15 cellular contexts compared by ENCODE assay signal in genomic region chr11:69913591-69914285, GRCh38.
DNase-seq lines count a peak whose midpoint lies in the region; ATAC-seq, FAIRE-seq and TF ChIP-seq lines count a peak whose summit lies in the region.
"Had no signal": no experiment of that assay in that cellular context is flagged by ENCODE, and none has a peak within 500 bp of the region (broad histone marks: within the 10 kb centered on the region; RNA-seq: fewer than 3 reads in every experiment).

No MANE protein-coding gene starts in this region.

- TF ChIP-seq CTCF in right lobe of liver (IDR thresholded peaks at IDR 0.05) (no peak), HepG2 (CRISPR knock-in tag; IDR thresholded peaks at IDR 0.05) (no peak)

- H2AK5ac ChIP-seq in neuronal stem cell (ENCODE audit: low read depth, low read length) = peak overlapping the region; percentile 33

- H2BK15ac ChIP-seq in neuronal stem cell (ENCODE audit: low read length) = peak overlapping the region; percentile 90

- peak; percentile 20 to 38 (median 36) for DNase-seq in right lobe of liver
- no peak for DNase-seq in HepG2 (ENCODE audit: low spot score)
- DNase-seq in ecto neural progenitor cell (ENCODE audit: low spot score) = peak; percentile 39
- DNase-seq in neuronal stem cell (ENCODE audit: low spot score) = no peak
- DNase-seq in D341Med (ENCODE audit: low spot score) = no peak
- DNase-seq: midbrain; NCI-H2029 treated with DMSO at 0.1 percent for 48 hours; NCI-H446 treated with DMSO at 0.1 percent for 48 hours; stimulated activated CD4-positive, alpha-beta T cell treated with anti-CD3 and anti-CD28 coated beads, Interleukin-12 subunit alpha, Interleukin-12 subunit beta, amount 100 ng/mL, for 4 hours had no signal

- TF ChIP-seq POLR2A in right lobe of liver (IDR thresholded peaks at IDR 0.05) (no peak), HepG2 (IDR thresholded peaks at IDR 0.05; ENCODE audit: insufficient read depth in 1 of 2, low read depth in 2 of 2, low read length in 2 of 2) (no peak)

- 40% methylated on average over 1 of the region's 12 CpGs for WGBS in right lobe of liver (ENCODE audit: insufficient coverage, low coverage, low lambda C conversion rate, missing lambda C conversion rate)
- WGBS in HepG2 (ENCODE audit: low lambda C conversion rate) = no CpG with 5 or more reads among the region's 12 CpGs
- no CpG with 5 or more reads among the region's 12 CpGs for WGBS in neuronal stem cell (ENCODE audit: extremely low coverage in 2 of 2, insufficient read length in 2 of 2, insufficient replicate concordance in 1 of 2), 2 donors

- intact Hi-C loops in right lobe of liver (cut with DNase I) = no loop called here
- intact Hi-C loops in HepG2 (cut with micrococcal nuclease; ENCODE audit: unreplicated experiment) = no loop called here

- no peak for TF ChIP-seq RAD21 in HepG2 (CRISPR knock-in tag; IDR thresholded peaks at IDR 0.05)

- no peaks in the 10 kb centered on the region for H3K9me3 ChIP-seq in right lobe of liver
- no peaks in the 10 kb centered on the region for H3K9me3 ChIP-seq in HepG2 (ENCODE audit: low read length)
- no peaks in the 10 kb centered on the region for H3K9me3 ChIP-seq in neuronal stem cell (replicated peaks in 1 of 2; ENCODE audit: control insufficient read depth in 2 of 2, insufficient read depth in 1 of 2, low read depth in 1 of 2, low read length in 2 of 2)

- H2BK120ac ChIP-seq in neuronal stem cell (ENCODE audit: low read depth, low read length) = no peak overlapping the region

- H3K4me1 ChIP-seq in right lobe of liver (peaks cover 0 to 22% (median 9%) of the 10 kb centered on the region in 4 donors), HepG2 (ENCODE audit: insufficient read depth, low read length) (no peaks in the 10 kb centered on the region), neuronal stem cell (ENCODE audit: control insufficient read depth in 2 of 2, insufficient read depth in 1 of 2, low read depth in 1 of 2, low read length in 2 of 2) (peaks cover 0 to 2% of the 10 kb centered on the region in 2 donors)

- no peak overlapping the region for H4K8ac ChIP-seq in neuronal stem cell (ENCODE audit: low read depth, low read length)

- H3K4ac ChIP-seq in neuronal stem cell (ENCODE audit: low read length) = no peak overlapping the region

- POLR2A ChIA-PET in HepG2 (lab: Yijun Ruan, JAX) = no interaction called here

- ATAC-seq in right lobe of liver = no peak
- no peak for ATAC-seq in HepG2
- ATAC-seq in GM18909 (IDR thresholded peaks at IDR 0.05; ENCODE audit: poor library complexity, unreplicated experiment) = no peak
- ATAC-seq in GM21515 (IDR thresholded peaks at IDR 0.05; ENCODE audit: unreplicated experiment) = no peak

- 0 out of 2 replicates have a peak, but pooled peaks cover 3% of the 10 kb centered on the region for H4K20me1 ChIP-seq in HepG2 (ENCODE audit: insufficient read depth, low read length)

- in situ Hi-C loops in HepG2 (cut with HindIII; ENCODE audit: extremely low pct_ligation_motif_present, low pct_unique_long_range_greater_than_20kb) = loop anchor here (5.0 kb wide), 1 partner anchor 279 kb away; no protein-coding TSS in a partner anchor

- H3K9ac ChIP-seq in HepG2 (ENCODE audit: insufficient read depth, low read depth, low read length) (no peak overlapping the region), neuronal stem cell (ENCODE audit: low read depth, low read length, poor library complexity) (no peak overlapping the region)
- H3K9ac ChIP-seq: KMS-11 had no signal

- H3K4me2 ChIP-seq in HepG2 (ENCODE audit: low read depth, low read length) = no peak overlapping the region
- no peak overlapping the region for H3K4me2 ChIP-seq in neuronal stem cell (ENCODE audit: insufficient read depth, low read length, poor library complexity, severe bottlenecking)
- H3K4me2 ChIP-seq: KMS-11 had no signal

- BruUV-seq in HepG2 (replicated peaks; lab: Mats Ljungman, UMichigan) = no TSS peak

- H3K23ac ChIP-seq in neuronal stem cell (ENCODE audit: low read depth, low read length, poor library complexity) = no peak overlapping the region

- peak overlapping the region; percentile 35 for H2BK5ac ChIP-seq in neuronal stem cell (ENCODE audit: low read length)

- H3K14ac ChIP-seq in neuronal stem cell (ENCODE audit: low read length) = no peak overlapping the region

- H3K36me3 ChIP-seq in right lobe of liver (no peaks in the 10 kb centered on the region), HepG2 (replicated peaks in 1 of 2; ENCODE audit: control insufficient read depth in 1 of 2, insufficient read depth in 2 of 2, low read length in 2 of 2) (no peaks in the 10 kb centered on the region), neuronal stem cell (replicated peaks in 1 of 2; ENCODE audit: control insufficient read depth in 2 of 2, insufficient read depth in 2 of 2, low read length in 2 of 2) (no peaks in the 10 kb centered on the region)

- H3K79me2 ChIP-seq in HepG2 (ENCODE audit: insufficient read depth, low read length) = no peaks in the 10 kb centered on the region

- H3K4me3 ChIP-seq in right lobe of liver (no peak overlapping the region), HepG2 (replicated peaks in 1 of 3; ENCODE audit: insufficient read depth in 1 of 3, low read depth in 2 of 3, low read length in 3 of 3) (no peak overlapping the region), neuronal stem cell (ENCODE audit: low read length in 2 of 2) (no peak overlapping the region)

- CTCF ChIA-PET in HepG2 (lab: Yijun Ruan, JAX; ENCODE audit: low intra/inter-chr PET ratio, low total read pairs) = no interaction called here

- TF ChIP-seq EP300 in HepG2 (IDR thresholded peaks at IDR 0.05; ENCODE audit: low read depth in 2 of 2, low read length in 2 of 2) = no peak
- TF ChIP-seq EP300 in HepG2 (CRISPR knock-in tag; IDR thresholded peaks at IDR 0.05; ENCODE audit: borderline replicate concordance) = no peak

- no peak for FAIRE-seq in HepG2 (lab: Jason Lieb, UNC)
- FAIRE-seq: colon, endometrium, TTC549 had no signal

- H3K27me3 ChIP-seq in right lobe of liver (no peaks in the 10 kb centered on the region), HepG2 (ENCODE audit: control insufficient read depth in 1 of 2, insufficient read depth in 2 of 2, low read length in 2 of 2) (peaks cover 1 to 16% of the 10 kb centered on the region in 2 experiments; a peak in 4 of 5 replicates), neuronal stem cell (ENCODE audit: control insufficient read depth in 3 of 3, insufficient read depth in 3 of 3, low read depth in 1 of 3, low read length in 3 of 3) (peaks cover 0 to 12% (median 12%) of the 10 kb centered on the region in 3 experiments)

- H4K91ac ChIP-seq in neuronal stem cell (ENCODE audit: low read depth, low read length, poor library complexity) = no peak overlapping the region

- no peak overlapping the region for H3K18ac ChIP-seq in neuronal stem cell (ENCODE audit: low read length)

- no peak overlapping the region for H2BK12ac ChIP-seq in neuronal stem cell (ENCODE audit: low read length)

- H2AFZ ChIP-seq in HepG2 (ENCODE audit: low read length) = no peak overlapping the region
- H2AFZ ChIP-seq in neuronal stem cell (ENCODE audit: low read length) = no peak overlapping the region

- H3K79me1 ChIP-seq in neuronal stem cell (ENCODE audit: low read depth, low read length) = no peaks in the 10 kb centered on the region

- H3K27ac ChIP-seq in right lobe of liver (no peak overlapping the region), HepG2 (ENCODE audit: extremely low read length, insufficient read depth, low read length) (no peak overlapping the region), neuronal stem cell (replicated peaks; ENCODE audit: low read length) (no peak overlapping the region)
- H3K27ac ChIP-seq: KMS-11 had no signal

TF ChIP-seq in HepG2, 621 proteins besides CTCF, POLR2A, EP300 and RAD21:
- TF ChIP-seq, protein P1, sequence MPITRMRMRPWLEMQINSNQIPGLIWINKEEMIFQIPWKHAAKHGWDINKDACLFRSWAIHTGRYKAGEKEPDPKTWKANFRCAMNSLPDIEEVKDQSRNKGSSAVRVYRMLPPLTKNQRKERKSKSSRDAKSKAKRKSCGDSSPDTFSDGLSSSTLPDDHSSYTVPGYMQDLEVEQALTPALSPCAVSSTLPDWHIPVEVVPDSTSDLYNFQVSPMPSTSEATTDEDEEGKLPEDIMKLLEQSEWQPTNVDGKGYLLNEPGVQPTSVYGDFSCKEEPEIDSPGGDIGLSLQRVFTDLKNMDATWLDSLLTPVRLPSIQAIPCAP (CRISPR knock-in tag; IDR thresholded peaks at IDR 0.05; ENCODE audit: low read depth) = no peak
- TF ChIP-seq, protein P2, sequence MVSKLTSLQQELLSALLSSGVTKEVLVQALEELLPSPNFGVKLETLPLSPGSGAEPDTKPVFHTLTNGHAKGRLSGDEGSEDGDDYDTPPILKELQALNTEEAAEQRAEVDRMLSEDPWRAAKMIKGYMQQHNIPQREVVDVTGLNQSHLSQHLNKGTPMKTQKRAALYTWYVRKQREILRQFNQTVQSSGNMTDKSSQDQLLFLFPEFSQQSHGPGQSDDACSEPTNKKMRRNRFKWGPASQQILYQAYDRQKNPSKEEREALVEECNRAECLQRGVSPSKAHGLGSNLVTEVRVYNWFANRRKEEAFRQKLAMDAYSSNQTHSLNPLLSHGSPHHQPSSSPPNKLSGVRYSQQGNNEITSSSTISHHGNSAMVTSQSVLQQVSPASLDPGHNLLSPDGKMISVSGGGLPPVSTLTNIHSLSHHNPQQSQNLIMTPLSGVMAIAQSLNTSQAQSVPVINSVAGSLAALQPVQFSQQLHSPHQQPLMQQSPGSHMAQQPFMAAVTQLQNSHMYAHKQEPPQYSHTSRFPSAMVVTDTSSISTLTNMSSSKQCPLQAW (CRISPR knock-in tag; IDR thresholded peaks at IDR 0.05) = no peak

Comparison
In these comparisons a context has a peak if more than half of its experiments do, and no peak if none do; other contexts are left out.
1. DNase-seq: peak in right lobe of liver (3 of 3) and ecto neural progenitor cell (single experiment); none in HepG2 (single experiment), neuronal stem cell (single experiment) and D341Med (single experiment).